ENCODE assay signal across 9 cellular contexts in genomic region chr12:3680919-3681594, GRCh38.
A peak's percentile ranks its signal among the peaks of the same experiment; 100 is the strongest.
DNase-seq lines count a peak whose midpoint lies in the region; ATAC-seq and FAIRE-seq lines count a peak whose summit lies in the region.
"Had no signal": no experiment of that assay in that cellular context is flagged by ENCODE, and none has a peak within 500 bp of the region (broad histone marks: within the 10 kb centered on the region; RNA-seq: fewer than 3 reads in every experiment).

No MANE protein-coding gene starts in this region.

- H3K4me1 Mint-ChIP-seq in immature natural killer cell: peaks cover 0 to 4% of the 10 kb centered on the region in 2 donors

- no peaks in the 10 kb centered on the region for H3K4me1 ChIP-seq in small intestine (ENCODE audit: control insufficient read depth in 2 of 2, insufficient read depth in 1 of 2, low read depth in 1 of 2, low read length in 1 of 2)

- peaks cover 0 to 4% of the 10 kb centered on the region in 2 donors for H3K36me3 ChIP-seq in small intestine (ENCODE audit: control insufficient read depth in 2 of 2, insufficient read depth in 2 of 2, low read length in 2 of 2)

- 62 to 74% (median 70%) methylated on average over 8 of the region's 8 CpGs for WGBS in small intestine, 3 donors

- no peaks in the 10 kb centered on the region for H3K9me3 Mint-ChIP-seq in immature natural killer cell

- ATAC-seq in HG02678 (IDR thresholded peaks at IDR 0.05; ENCODE audit: unreplicated experiment) (no peak), esophagus mucosa (no peak), HG02759 (IDR thresholded peaks at IDR 0.05; ENCODE audit: unreplicated experiment) (no peak)

- H3K27me3 ChIP-seq in small intestine (ENCODE audit: control insufficient read depth in 2 of 2, insufficient read depth in 2 of 2, low read length in 2 of 2): no peaks in the 10 kb centered on the region

- DNase-seq in NCI-H1436 (lab: John Stamatoyannopoulos, UW) (peak; percentile 65), NCI-H1436 treated with DMSO at 0.1 percent for 48 hours (lab: John Stamatoyannopoulos, UW) (no peak), amniotic epithelial cell (ENCODE audit: low read depth) (peak; percentile 3), immature natural killer cell (no peak), small intestine (peak; percentile 12)
- DNase-seq: activated T-cell treated with anti-CD3 and anti-CD28 coated beads, Interleukin-2, amount 50 U/mL, for 48 hours had no signal

- peaks cover 12 to 48% (median 20%) of the 10 kb centered on the region in 3 donors for H3K36me3 Mint-ChIP-seq in immature natural killer cell

- peaks cover 0 to 2% (median 2%) of the 10 kb centered on the region in 3 donors for H3K27me3 Mint-ChIP-seq in immature natural killer cell (ENCODE audit: low read depth in 3 of 3)

- H3K27ac Mint-ChIP-seq in immature natural killer cell: peak overlapping the region in 4 of 6 donors; percentile 10 to 73 (median 46)

- H3K9me3 ChIP-seq in small intestine (ENCODE audit: control insufficient read depth, low read depth): no peaks in the 10 kb centered on the region

- H3K27ac ChIP-seq in small intestine (ENCODE audit: low read depth in 1 of 2, low read length in 1 of 2): no peak overlapping the region

- no peak for FAIRE-seq in small intestine (lab: Jason Lieb, UNC)

- H3K4me3 ChIP-seq in small intestine (ENCODE audit: low read depth in 1 of 2, low read length in 2 of 2): no peak overlapping the region

- H3K4me3 Mint-ChIP-seq in immature natural killer cell: no peak overlapping the region

Comparison
In these comparisons a context has a peak if more than half of its experiments do, and no peak if none do; other contexts are left out.
1. DNase-seq: peak in NCI-H1436 (single experiment), amniotic epithelial cell (single experiment) and small intestine (single experiment); none in NCI-H1436 treated with DMSO at 0.1 percent for 48 hours (single experiment) and immature natural killer cell (0 of 3).